8 cellular contexts compared by ENCODE assay signal in the genomic region with DNA sequence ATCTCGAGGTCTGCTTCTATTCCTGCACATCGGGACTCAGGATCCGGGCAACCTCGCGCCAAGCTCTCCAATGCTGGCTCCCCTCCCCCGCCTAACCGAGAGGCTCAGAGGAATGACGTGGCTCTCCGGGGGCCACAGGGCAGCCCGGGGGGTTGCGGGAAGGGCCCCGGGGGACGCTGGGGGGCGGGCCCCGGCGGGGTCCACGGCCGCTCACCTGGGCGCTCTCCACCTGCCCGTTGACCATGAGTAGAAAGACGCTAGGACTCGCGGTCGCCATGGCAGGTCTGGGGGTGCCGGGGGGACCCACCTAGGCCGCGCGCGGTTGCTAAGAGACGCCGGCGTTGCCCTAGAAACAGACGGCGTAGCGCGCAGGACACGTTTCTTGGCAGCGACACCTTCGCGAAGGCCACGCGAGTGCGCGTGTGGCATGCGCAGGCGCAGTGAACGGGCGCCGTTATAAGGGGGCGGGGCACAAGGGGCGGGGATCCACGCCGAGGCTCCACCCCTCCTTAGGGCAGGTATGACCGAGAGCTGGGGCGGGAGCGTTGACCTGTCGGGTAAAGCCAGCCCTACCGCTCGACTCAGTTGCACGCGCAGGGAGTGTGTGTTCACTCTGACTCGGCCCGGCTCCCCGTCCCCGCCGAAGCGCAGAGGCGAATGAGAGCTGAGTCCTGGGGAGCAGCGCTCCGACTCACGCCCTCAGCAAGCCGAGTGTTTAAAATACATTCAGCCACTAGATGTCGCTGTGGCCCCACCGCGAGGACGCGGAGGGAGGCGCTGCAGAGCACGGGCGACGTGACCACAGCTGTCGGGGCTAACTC.
DNase-seq lines count a peak whose midpoint lies in the region; ATAC-seq, FAIRE-seq and TF ChIP-seq lines count a peak whose summit lies in the region.

B9D1 (minus strand) TSS at position 431 of the 821 bp plus-strand sequence; CDS start at position 277, 154 bp downstream.

- H3K9me2 ChIP-seq in OCI-LY1 (ENCODE audit: low read depth, low read length): no peaks in the 10 kb centered on the region

- FAIRE-seq in D721Med (lab: Jason Lieb, UNC): no peak

- no peak within 1 kb of the TSS for H3K27ac ChIP-seq in HUES6 (ENCODE audit: low read depth, low read length)
- H3K27ac ChIP-seq in OCI-LY1 (ENCODE audit: low read depth, low read length, poor library complexity, severe bottlenecking): no peak within 1 kb of the TSS
- peak within 1 kb of the TSS; percentile 94 for H3K27ac ChIP-seq in mucosa of rectum (ENCODE audit: low read depth in 2 of 2, low read length in 2 of 2)

- no peak for TF ChIP-seq POLR2A in erythroblast (IDR thresholded peaks at IDR 0.05; ENCODE audit: low read length)

- H4K20me1 ChIP-seq in OCI-LY1 (ENCODE audit: insufficient read depth, low read length): no peaks in the 10 kb centered on the region

- peaks cover 25% of the 10 kb centered on the region for H3K4me1 ChIP-seq in HUES6 (ENCODE audit: control insufficient read depth, insufficient read depth, low read length)
- peaks cover 12% of the 10 kb centered on the region for H3K4me1 ChIP-seq in OCI-LY1 (ENCODE audit: insufficient read depth, low read length, severe bottlenecking)
- H3K4me1 ChIP-seq in mucosa of rectum (ENCODE audit: control insufficient read depth in 2 of 2, insufficient read depth in 2 of 2, low read length in 2 of 2): peaks cover 6 to 11% of the 10 kb centered on the region in 2 donors

- ATAC-seq in GM21423 (IDR thresholded peaks at IDR 0.05; ENCODE audit: unreplicated experiment): peak; percentile 75

- H3K27me3 ChIP-seq in HUES6 (ENCODE audit: control insufficient read depth, insufficient read depth, low read length) (no peaks in the 10 kb centered on the region), OCI-LY1 (ENCODE audit: insufficient read depth, low read length) (no peaks in the 10 kb centered on the region; the same call in 1 of the 2 replicates), mucosa of rectum (ENCODE audit: control insufficient read depth in 2 of 2, insufficient read depth in 2 of 2, low read length in 2 of 2) (no peaks in the 10 kb centered on the region)

- H3K36me3 ChIP-seq in HUES6 (ENCODE audit: control insufficient read depth, insufficient read depth, low read length) (peaks cover 30% of the 10 kb centered on the region), OCI-LY1 (ENCODE audit: insufficient read depth, low read length) (no peaks in the 10 kb centered on the region), mucosa of rectum (ENCODE audit: control insufficient read depth in 2 of 2, insufficient read depth in 2 of 2, low read length in 2 of 2) (no peaks in the 10 kb centered on the region)

- DNase-seq in D721Med (ENCODE audit: insufficient read length, low spot score): peak; percentile 97
- peak; percentile 99 for DNase-seq in activated T-cell treated with anti-CD3 and anti-CD28 coated beads, Interleukin-2, amount 50 U/mL, for 1 hour
- DNase-seq in erythroblast (lab: John Stamatoyannopoulos, UW): peak; percentile 95 to 98
- peak; percentile 96 for DNase-seq in stimulated activated CD8-positive, alpha-beta memory T cell treated with anti-CD3 and anti-CD28 coated beads, Interleukin-4, amount 100 ng/mL, for 48 hours

- H2AFZ ChIP-seq in OCI-LY1 (ENCODE audit: low read length): peak within 1 kb of the TSS; percentile 55; the same call in 1 of the 2 replicates

- TF ChIP-seq CTCF in D721Med (IDR thresholded peaks at IDR 0.05; ENCODE audit: insufficient read depth, missing control alignments) (peak; percentile 67), OCI-LY1 (IDR thresholded peaks at IDR 0.05; ENCODE audit: low read length) (peak; percentile 96)

- H3K4me3 ChIP-seq in HUES6 (ENCODE audit: low read depth, low read length) (peak within 1 kb of the TSS; percentile 74), OCI-LY1 (ENCODE audit: low read depth, low read length, poor library complexity, severe bottlenecking) (peak within 1 kb of the TSS; percentile 71), mucosa of rectum (ENCODE audit: low read length in 2 of 2) (peak within 1 kb of the TSS; percentile 88 to 92)

- H3K9ac ChIP-seq in HUES6 (ENCODE audit: low read length) (peak within 1 kb of the TSS; percentile 70), OCI-LY1 (ENCODE audit: low read length) (peak within 1 kb of the TSS; percentile 64), mucosa of rectum (ENCODE audit: low read depth in 1 of 2, low read length in 2 of 2) (peak within 1 kb of the TSS; percentile 63 to 82)

- H3K79me2 ChIP-seq in OCI-LY1 (ENCODE audit: insufficient read depth, low read length): no peaks in the 10 kb centered on the region

- H3K9me3 ChIP-seq in HUES6 (ENCODE audit: control insufficient read depth, insufficient read depth, low read depth, low read length): no peaks in the 10 kb centered on the region
- no peaks in the 10 kb centered on the region for H3K9me3 ChIP-seq in OCI-LY1 (ENCODE audit: low read length)
- no peaks in the 10 kb centered on the region for H3K9me3 ChIP-seq in mucosa of rectum (ENCODE audit: control insufficient read depth in 2 of 2, low read length in 2 of 2)

- peak within 1 kb of the TSS; percentile 88 for H3K4me2 ChIP-seq in OCI-LY1 (ENCODE audit: low read length)

- H3F3A ChIP-seq in OCI-LY1 (ENCODE audit: insufficient read depth, low read length): no peaks in the 10 kb centered on the region

Comparison
In these comparisons a context has a peak if more than half of its experiments do, and no peak if none do; other contexts are left out.
1. H3K27ac ChIP-seq: peak in mucosa of rectum (2 of 2); none in HUES6 (single experiment) and OCI-LY1 (single experiment).
2. Peak in every context shown above with its lines, with median percentiles within 50 percentile points of each other: DNase-seq, H3K4me3 ChIP-seq and H3K9ac ChIP-seq.